Comparison of ENCODE assay signal across 24 cellular contexts in genomic region chrX:133633162-133633561, GRCh38.
"Had no signal": no experiment of that assay in that cellular context is flagged by ENCODE, and none has a peak within 500 bp of the region (broad histone marks: within the 10 kb centered on the region; RNA-seq: fewer than 3 reads in every experiment).

No MANE protein-coding gene starts in this region.

- H3K27ac ChIP-seq: ascending aorta, brain microvascular endothelial cell, esophagus muscularis mucosa, pancreas, psoas muscle, stomach, thyroid gland had no signal

- H3K4me1 ChIP-seq: ascending aorta, stomach, thyroid gland had no signal

- H3K4me3 ChIP-seq: ascending aorta, esophagus muscularis mucosa, pancreas, psoas muscle, smooth muscle cell, stomach, thyroid gland had no signal

- H3K27me3 Mint-ChIP-seq: activated CD4-positive, alpha-beta T cell treated with anti-CD3 and anti-CD28 coated beads for 36 hours; activated naive CD8-positive, alpha-beta T cell treated with anti-CD3 and anti-CD28 coated beads for 36 hours; naive B cell had no signal

- DNase-seq: activated CD4-positive, alpha-beta T cell treated with anti-CD3 and anti-CD28 coated beads for 36 hours; activated CD4-positive, CD25-positive, alpha-beta regulatory T cell; activated effector memory CD4-positive, alpha-beta T cell treated with anti-CD3 and anti-CD28 coated beads, Interleukin-2, amount 50 U/mL, for 16 hours; activated naive CD4-positive, alpha-beta T cell treated with anti-CD3 and anti-CD28 coated beads for 36 hours; activated naive CD8-positive, alpha-beta T cell treated with anti-CD3 and anti-CD28 coated beads for 36 hours; brain microvascular endothelial cell; central memory CD4-positive, alpha-beta T cell; head of caudate nucleus; hippocampal formation; left colon; naive B cell; pancreas; psoas muscle; stimulated activated CD4-positive, alpha-beta T cell treated with anti-CD3 and anti-CD28 coated beads, Interleukin-1b, Interleukin-23, amount 100 ng/mL, for 48 hours; stimulated activated naive B cell treated with anti-CD40 and anti-IgM and Interleukin-4, amounts not matched to agents 10 μg/mL and 1 μg/mL and 100 μg/mL, for 72 hours; stomach; T-helper 1 cell; thyroid gland had no signal

- H3K9me3 ChIP-seq: ascending aorta, esophagus muscularis mucosa, pancreas, psoas muscle, stomach, thyroid gland had no signal

- H3K36me3 Mint-ChIP-seq: activated naive CD8-positive, alpha-beta T cell treated with anti-CD3 and anti-CD28 coated beads for 36 hours; mesothelial cell of epicardium; naive B cell; stimulated activated naive B cell treated with anti-CD40 and anti-IgM and Interleukin-4, amounts not matched to agents 10 μg/mL and 1 μg/mL and 100 μg/mL, for 72 hours had no signal

- ATAC-seq: activated CD4-positive, alpha-beta T cell treated with anti-CD3 and anti-CD28 coated beads for 36 hours; left colon; pancreas; psoas muscle; stimulated activated naive B cell treated with anti-CD40 and anti-IgM and Interleukin-4, amounts not matched to agents 10 μg/mL and 1 μg/mL and 100 μg/mL, for 72 hours had no signal

- H3K4me1 Mint-ChIP-seq: activated CD4-positive, alpha-beta T cell treated with anti-CD3 and anti-CD28 coated beads for 36 hours; activated naive CD8-positive, alpha-beta T cell treated with anti-CD3 and anti-CD28 coated beads for 36 hours; naive B cell; stimulated activated naive B cell treated with anti-CD40 and anti-IgM and Interleukin-4, amounts not matched to agents 10 μg/mL and 1 μg/mL and 100 μg/mL, for 72 hours had no signal

- H3K27me3 ChIP-seq: ascending aorta, brain microvascular endothelial cell, esophagus muscularis mucosa, pancreas, stomach, thyroid gland had no signal

- H3K4me2 ChIP-seq: smooth muscle cell had no signal

- H3K4me3 Mint-ChIP-seq: activated CD4-positive, alpha-beta T cell treated with anti-CD3 and anti-CD28 coated beads for 36 hours; activated naive CD4-positive, alpha-beta T cell treated with anti-CD3 and anti-CD28 coated beads for 36 hours; activated naive CD8-positive, alpha-beta T cell treated with anti-CD3 and anti-CD28 coated beads for 36 hours; activated T-helper 1 cell treated with anti-CD3 and anti-CD28 coated beads, Interleukin-12 subunit alpha, Interleukin-12 subunit beta, Interleukin-2, Interleukin-4 antibody, amounts not matched to agents 30 ng/mL and 10 ng/mL and 1 ng/mL, durations not matched to agents 14 hours and 24 hours and 36 hours; mesothelial cell of epicardium; naive B cell; stimulated activated naive B cell treated with anti-CD40 and anti-IgM and Interleukin-4, amounts not matched to agents 10 μg/mL and 1 μg/mL and 100 μg/mL, for 72 hours; T-helper 2 cell treated with Interferon-gamma antibody and Interleukin-4, amounts not matched to agents 5 μg/mL and 100 μg/mL, for 36 hours had no signal

- H3K36me3 ChIP-seq: ascending aorta, brain microvascular endothelial cell, esophagus muscularis mucosa, pancreas, stomach, thyroid gland had no signal

- H3K9me3 Mint-ChIP-seq: activated naive CD4-positive, alpha-beta T cell treated with anti-CD3 and anti-CD28 coated beads for 36 hours; activated naive CD8-positive, alpha-beta T cell treated with anti-CD3 and anti-CD28 coated beads for 36 hours; activated T-helper 1 cell treated with anti-CD3 and anti-CD28 coated beads, Interleukin-12 subunit alpha, Interleukin-12 subunit beta, Interleukin-2, Interleukin-4 antibody, amounts not matched to agents 30 ng/mL and 10 ng/mL and 1 ng/mL, durations not matched to agents 14 hours and 24 hours and 36 hours; mesothelial cell of epicardium; stimulated activated naive B cell treated with anti-CD40 and anti-IgM and Interleukin-4, amounts not matched to agents 10 μg/mL and 1 μg/mL and 100 μg/mL, for 72 hours; T-helper 2 cell treated with Interferon-gamma antibody and Interleukin-4, amounts not matched to agents 5 μg/mL and 100 μg/mL, for 36 hours had no signal
